ENCODE assay signal across 1 cellular context in genomic region chr6:122789862-122790739, GRCh38.
TF ChIP-seq lines count a peak whose summit lies in the region.

No MANE protein-coding gene starts in this region.

TF ChIP-seq in IMR-90, 13 proteins besides CTCF, POLR2A, EP300 and RAD21 (continued from another document):
- TF ChIP-seq, protein P1, sequence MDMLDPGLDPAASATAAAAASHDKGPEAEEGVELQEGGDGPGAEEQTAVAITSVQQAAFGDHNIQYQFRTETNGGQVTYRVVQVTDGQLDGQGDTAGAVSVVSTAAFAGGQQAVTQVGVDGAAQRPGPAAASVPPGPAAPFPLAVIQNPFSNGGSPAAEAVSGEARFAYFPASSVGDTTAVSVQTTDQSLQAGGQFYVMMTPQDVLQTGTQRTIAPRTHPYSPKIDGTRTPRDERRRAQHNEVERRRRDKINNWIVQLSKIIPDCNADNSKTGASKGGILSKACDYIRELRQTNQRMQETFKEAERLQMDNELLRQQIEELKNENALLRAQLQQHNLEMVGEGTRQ (IDR thresholded peaks at IDR 0.05; ENCODE audit: low read depth, low read length) = no peak
- TF ChIP-seq RFX5 (IDR thresholded peaks at IDR 0.05; ENCODE audit: low read depth, low read length) = no peak
- no peak for TF ChIP-seq SMC3 (IDR thresholded peaks at IDR 0.05; ENCODE audit: low read depth, low read length)
- no peak for TF ChIP-seq NFE2L2 (IDR thresholded peaks at IDR 0.05; ENCODE audit: low read depth, low read length)
- no peak for TF ChIP-seq MAZ (IDR thresholded peaks at IDR 0.05; ENCODE audit: borderline replicate concordance, low read depth, low read length)
- TF ChIP-seq CEBPB (IDR thresholded peaks at IDR 0.05; ENCODE audit: low read depth, low read length) = no peak
- no peak for TF ChIP-seq FOS (IDR thresholded peaks at IDR 0.05; ENCODE audit: low read depth, low read length)
